15 cellular contexts compared by ENCODE assay signal in the genomic region with DNA sequence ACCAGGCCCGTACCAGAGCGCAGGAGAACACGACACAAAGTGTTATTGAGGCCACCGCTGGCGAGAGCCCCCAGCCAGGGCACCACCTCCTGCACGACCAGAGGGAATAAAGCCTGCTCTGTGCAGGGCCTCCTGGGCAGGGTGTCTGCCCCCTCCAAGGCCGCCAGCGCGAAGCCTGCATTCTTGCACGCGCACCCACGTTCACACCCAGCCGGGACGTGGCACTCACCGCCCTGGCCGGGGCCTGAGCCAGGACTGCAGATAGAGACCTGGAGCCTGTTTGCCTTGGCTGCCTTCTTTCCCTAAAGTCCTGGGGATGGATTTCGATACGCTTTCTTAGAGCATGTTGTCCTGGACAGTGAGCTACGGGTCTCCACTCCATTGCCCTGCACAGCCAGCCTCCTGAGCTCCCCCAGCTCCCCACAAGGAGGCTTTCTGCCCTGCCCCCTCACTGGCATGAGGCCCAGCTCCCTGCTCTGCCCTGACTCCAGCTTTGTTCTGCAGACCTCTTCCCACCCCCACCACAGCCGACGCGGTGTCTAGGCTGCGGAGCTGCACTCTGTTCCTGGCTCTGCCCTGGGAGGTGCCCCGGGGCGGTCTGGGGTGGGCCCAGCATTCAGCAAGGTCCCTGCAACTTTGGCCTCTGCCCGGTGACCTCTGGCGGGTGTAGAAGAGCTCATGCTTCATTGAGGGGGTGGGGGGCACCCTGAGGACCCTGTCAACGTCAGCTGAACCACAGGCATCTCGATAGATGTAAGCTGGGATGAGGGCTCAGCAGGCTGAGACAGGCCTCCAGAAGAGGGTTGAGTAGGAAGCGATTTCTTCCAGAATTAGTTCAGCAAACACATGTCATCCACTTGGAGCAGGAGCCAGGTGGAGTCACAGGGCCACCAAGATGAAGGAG.
DNase-seq lines count a peak whose midpoint lies in the region; ATAC-seq and TF ChIP-seq lines count a peak whose summit lies in the region.
"Had no signal": no experiment of that assay in that cellular context is flagged by ENCODE, and none has a peak within 500 bp of the region (broad histone marks: within the 10 kb centered on the region; RNA-seq: fewer than 3 reads in every experiment).

No MANE protein-coding gene starts in this region.

- no peaks in the 10 kb centered on the region for H3K9me3 Mint-ChIP-seq in nephron
- H3K9me3 Mint-ChIP-seq in activated T-cell treated with anti-CD3 and anti-CD28 coated beads, Interleukin-2, amount 50 U/mL, for 72 hours = no peaks in the 10 kb centered on the region
- H3K9me3 Mint-ChIP-seq: activated naive CD8-positive, alpha-beta T cell treated with anti-CD3 and anti-CD28 coated beads for 36 hours; CD8-positive, alpha-beta memory T cell; T-helper 1 cell treated with Interleukin-12 subunit alpha and Interleukin-12 subunit beta and Interleukin-4 antibody, amounts not matched to agents 30 μg/mL and 1 μg/mL, for 36 hours had no signal

- ATAC-seq in activated T-cell treated with anti-CD3 and anti-CD28 coated beads, Interleukin-2, amount 50 U/mL, for 72 hours (replicated peaks in 1 of 2) = no peak
- ATAC-seq in HG03460 (IDR thresholded peaks at IDR 0.05; ENCODE audit: unreplicated experiment) = no peak

- peaks cover 0 to 44% (median 0%) of the 10 kb centered on the region in 3 donors for H3K36me3 ChIP-seq in tibial nerve

- peak overlapping the region in 1 of 3 experiments; percentile 6 for H3K4me3 Mint-ChIP-seq in nephron
- H3K4me3 Mint-ChIP-seq in activated T-cell treated with anti-CD3 and anti-CD28 coated beads, Interleukin-2, amount 50 U/mL, for 72 hours = no peak overlapping the region
- H3K4me3 Mint-ChIP-seq: activated naive CD8-positive, alpha-beta T cell treated with anti-CD3 and anti-CD28 coated beads for 36 hours; CD8-positive, alpha-beta memory T cell; GM23338; T-helper 1 cell treated with Interleukin-12 subunit alpha and Interleukin-12 subunit beta and Interleukin-4 antibody, amounts not matched to agents 30 μg/mL and 1 μg/mL, for 36 hours had no signal

- peak overlapping the region; percentile 87 to 90 (median 87) for H3K27ac Mint-ChIP-seq in nephron
- H3K27ac Mint-ChIP-seq in activated T-cell treated with anti-CD3 and anti-CD28 coated beads, Interleukin-2, amount 50 U/mL, for 72 hours = no peak overlapping the region
- H3K27ac Mint-ChIP-seq: activated naive CD8-positive, alpha-beta T cell treated with anti-CD3 and anti-CD28 coated beads for 36 hours; CD8-positive, alpha-beta memory T cell; T-helper 1 cell treated with Interleukin-12 subunit alpha and Interleukin-12 subunit beta and Interleukin-4 antibody, amounts not matched to agents 30 μg/mL and 1 μg/mL, for 36 hours had no signal

- peaks cover 12% of the 10 kb centered on the region for H3K27me3 Mint-ChIP-seq in nephron (ENCODE audit: low read depth)
- H3K27me3 Mint-ChIP-seq in activated T-cell treated with anti-CD3 and anti-CD28 coated beads, Interleukin-2, amount 50 U/mL, for 72 hours (ENCODE audit: low read depth) = no peaks in the 10 kb centered on the region
- H3K27me3 Mint-ChIP-seq: activated naive CD8-positive, alpha-beta T cell treated with anti-CD3 and anti-CD28 coated beads for 36 hours; CD8-positive, alpha-beta memory T cell had no signal

- H3K4me1 ChIP-seq in tibial nerve = peaks cover 0 to 77% (median 43%) of the 10 kb centered on the region in 4 donors

- H3K4me1 Mint-ChIP-seq in nephron = peaks cover 32% of the 10 kb centered on the region
- no peaks in the 10 kb centered on the region for H3K4me1 Mint-ChIP-seq in activated T-cell treated with anti-CD3 and anti-CD28 coated beads, Interleukin-2, amount 50 U/mL, for 72 hours (ENCODE audit: low read depth)
- H3K4me1 Mint-ChIP-seq: activated naive CD8-positive, alpha-beta T cell treated with anti-CD3 and anti-CD28 coated beads for 36 hours; CD8-positive, alpha-beta memory T cell had no signal

- H3K27me3 ChIP-seq in tibial nerve = no peaks in the 10 kb centered on the region
- H3K27me3 ChIP-seq: hepatocyte had no signal

- H3K36me3 Mint-ChIP-seq in nephron (ENCODE audit: low read depth) = peaks cover 5% of the 10 kb centered on the region
- H3K36me3 Mint-ChIP-seq in activated T-cell treated with anti-CD3 and anti-CD28 coated beads, Interleukin-2, amount 50 U/mL, for 72 hours (ENCODE audit: insufficient read depth in 2 of 2) = no peaks in the 10 kb centered on the region
- H3K36me3 Mint-ChIP-seq: activated naive CD8-positive, alpha-beta T cell treated with anti-CD3 and anti-CD28 coated beads for 36 hours; CD8-positive, alpha-beta memory T cell had no signal

- peak overlapping the region; percentile 30 to 81 (median 74) for H3K27ac ChIP-seq in tibial nerve
- H3K27ac ChIP-seq: hepatocyte had no signal

- intact Hi-C loops in head of caudate nucleus (cut with DNase I) = no loop called here

- TF ChIP-seq POLR2A in tibial nerve (IDR thresholded peaks at IDR 0.05) = peak in 1 of 2 donors; percentile 13

- WGBS in tibial nerve, 2 donors = 32 to 34% methylated on average over 23 to 26 of the region's 30 CpGs

- TF ChIP-seq EP300 in tibial nerve (IDR thresholded peaks at IDR 0.05) = peak in 1 of 2 donors; percentile 80

- peak; percentile 31 for DNase-seq in amniotic epithelial cell (ENCODE audit: low read depth)
- DNase-seq in head of caudate nucleus = peak; percentile 24 to 75 (median 54)
- DNase-seq in tibial nerve (ENCODE audit: low spot score in 2 of 2) = peak; percentile 27 to 55
- no peak for DNase-seq in activated T-cell treated with anti-CD3 and anti-CD28 coated beads, Interleukin-2, amount 50 U/mL, for 72 hours
- DNase-seq in AG20443 (ENCODE audit: low spot score) = no peak
- DNase-seq in dedifferentiated amniotic fluid mesenchymal stem cell (ENCODE audit: extremely low spot score) = no peak
- DNase-seq: activated naive CD8-positive, alpha-beta T cell treated with anti-CD3 and anti-CD28 coated beads for 36 hours; CD8-positive, alpha-beta memory T cell; NCI-H146 had no signal

- TF ChIP-seq CTCF in nephron (IDR thresholded peaks at IDR 0.05; ENCODE audit: unreplicated experiment in 3 of 3) (no peak), tibial nerve (IDR thresholded peaks at IDR 0.05) (peak in 1 of 5 experiments; percentile 53)

- no peak overlapping the region for H3K4me3 ChIP-seq in tibial nerve
- H3K4me3 ChIP-seq: GM23338, hepatocyte, smooth muscle cell had no signal

- no peaks in the 10 kb centered on the region for H3K9me3 ChIP-seq in tibial nerve

Comparison
In these comparisons a context has a peak if more than half of its experiments do, and no peak if none do; other contexts are left out.
1. DNase-seq: peak in amniotic epithelial cell (single experiment), head of caudate nucleus (42 of 42) and tibial nerve (2 of 2); none in activated T-cell treated with anti-CD3 and anti-CD28 coated beads, Interleukin-2, amount 50 U/mL, for 72 hours (0 of 2), AG20443 (single experiment) and dedifferentiated amniotic fluid mesenchymal stem cell (single experiment).